ENCODE assay signal across 9 cellular contexts in the genomic region with DNA sequence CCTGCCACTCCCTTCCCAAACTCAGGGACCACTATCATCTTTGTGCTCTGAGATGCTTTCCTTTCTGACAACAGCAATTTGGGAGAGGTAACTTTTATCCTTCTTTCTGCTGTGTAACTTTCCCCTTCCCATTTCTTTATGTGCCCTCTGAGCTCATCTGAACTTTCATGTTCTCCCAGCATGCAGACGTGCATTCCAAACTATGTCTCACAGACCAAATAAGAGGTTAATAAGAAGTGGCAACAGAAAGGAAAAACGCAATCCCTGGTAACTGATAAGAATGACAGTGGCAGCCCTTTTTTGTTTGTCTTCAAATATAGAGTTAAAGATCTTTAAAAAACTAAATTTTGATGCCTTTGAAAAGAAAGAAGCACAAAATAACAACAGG.
DNase-seq lines count a peak whose midpoint lies in the region; ATAC-seq and TF ChIP-seq lines count a peak whose summit lies in the region.
"Had no signal": no experiment of that assay in that cellular context is flagged by ENCODE, and none has a peak within 500 bp of the region (broad histone marks: within the 10 kb centered on the region; RNA-seq: fewer than 3 reads in every experiment).

No MANE protein-coding gene starts in this region.

- H3K27me3 ChIP-seq in GM23338 (ENCODE audit: insufficient read depth) (no peaks in the 10 kb centered on the region), esophagus muscularis mucosa (no peaks in the 10 kb centered on the region), sigmoid colon (no peaks in the 10 kb centered on the region), body of pancreas (no peaks in the 10 kb centered on the region)

- H3K36me3 Mint-ChIP-seq in GM23338 (ENCODE audit: low read depth) (no peaks in the 10 kb centered on the region; the same call in 2 of the 3 replicates), T-helper 17 cell (ENCODE audit: low read depth) (peaks cover 7% of the 10 kb centered on the region)

- TF ChIP-seq EP300 in esophagus muscularis mucosa (IDR thresholded peaks at IDR 0.05): no peak
- no peak for TF ChIP-seq EP300 in sigmoid colon (IDR thresholded peaks at IDR 0.05)

- intact Hi-C loops in esophagus muscularis mucosa (cut with DNase I): no loop called here
- intact Hi-C loops in sigmoid colon (cut with DNase I): no loop called here
- intact Hi-C loops in body of pancreas (cut with DNase I): no loop called here

- peak overlapping the region; percentile 65 for H3K4me2 ChIP-seq in GM23338
- H3K4me2 ChIP-seq: PC-9 had no signal

- ATAC-seq in GM23338 (no peak; the same call in 2 of the 3 replicates), T-helper 17 cell (no peak), GM18858 (IDR thresholded peaks at IDR 0.05; ENCODE audit: unreplicated experiment) (no peak), GM19328 (IDR thresholded peaks at IDR 0.05; ENCODE audit: unreplicated experiment) (no peak), body of pancreas (no peak)
- ATAC-seq: GM12878 had no signal

- H3K27ac Mint-ChIP-seq in GM23338 (peak overlapping the region; percentile 22), T-helper 17 cell (peak overlapping the region; percentile 98)

- H3K4me3 Mint-ChIP-seq in GM23338: peak overlapping the region; percentile 4; the same call in 1 of the 3 replicates
- H3K4me3 Mint-ChIP-seq in T-helper 17 cell: peak overlapping the region; percentile 78

- H2AFZ ChIP-seq in GM23338: no peak overlapping the region
- H2AFZ ChIP-seq: PC-9 had no signal

- H3K27ac ChIP-seq in GM23338 (ENCODE audit: low read depth): peak overlapping the region; percentile 82; the same call in 1 of the 2 replicates
- H3K27ac ChIP-seq in esophagus muscularis mucosa (replicated peaks in 1 of 4): peak overlapping the region; percentile 82 to 98 (median 94)
- H3K27ac ChIP-seq in sigmoid colon: peak overlapping the region; percentile 79 to 99 (median 94)
- H3K27ac ChIP-seq in body of pancreas: no peak overlapping the region
- H3K27ac ChIP-seq: PC-9 had no signal

- peaks cover 14% of the 10 kb centered on the region for H3K79me2 ChIP-seq in GM23338 (replicated peaks; ENCODE audit: insufficient read depth)

- peaks cover 11% of the 10 kb centered on the region for H3F3A ChIP-seq in GM23338 (replicated peaks; ENCODE audit: low read depth)

- no peaks in the 10 kb centered on the region for H3K9me3 Mint-ChIP-seq in GM23338

- peaks cover 99% of the 10 kb centered on the region for H3K4me1 Mint-ChIP-seq in GM23338
- peaks cover 76% of the 10 kb centered on the region for H3K4me1 Mint-ChIP-seq in T-helper 17 cell

- H4K20me1 ChIP-seq in GM23338 (replicated peaks; ENCODE audit: insufficient read depth): no peaks in the 10 kb centered on the region

- no peak for TF ChIP-seq CTCF in GM23338 (conservative IDR thresholded peaks at IDR 0.05; ENCODE audit: low read depth in 2 of 2)
- no peak for TF ChIP-seq CTCF in esophagus muscularis mucosa (IDR thresholded peaks at IDR 0.05)
- TF ChIP-seq CTCF in sigmoid colon (IDR thresholded peaks at IDR 0.05): no peak
- TF ChIP-seq CTCF in body of pancreas (IDR thresholded peaks at IDR 0.05): no peak

- H3K27me3 Mint-ChIP-seq in GM23338 (ENCODE audit: insufficient read depth, low read depth, poor library complexity): peaks cover 7% of the 10 kb centered on the region
- H3K27me3 Mint-ChIP-seq in T-helper 17 cell: no peaks in the 10 kb centered on the region

- WGBS in esophagus muscularis mucosa: 16% methylated on average over 2 of the region's 2 CpGs
- 11 to 32% methylated on average over 2 of the region's 2 CpGs for WGBS in sigmoid colon, 2 donors
- 41 to 48% methylated on average over 2 of the region's 2 CpGs for WGBS in body of pancreas, 2 donors

- peaks cover 100% of the 10 kb centered on the region for H3K4me1 ChIP-seq in GM23338 (ENCODE audit: insufficient read depth)
- H3K4me1 ChIP-seq in esophagus muscularis mucosa: peaks cover 93 to 100% (median 100%) of the 10 kb centered on the region in 4 donors
- H3K4me1 ChIP-seq in sigmoid colon: peaks cover 0 to 100% (median 98%) of the 10 kb centered on the region in 4 donors
- H3K4me1 ChIP-seq in body of pancreas: peaks cover 3% of the 10 kb centered on the region

- no peaks in the 10 kb centered on the region for H3K9me2 ChIP-seq in GM23338 (ENCODE audit: insufficient read depth)

- no peaks in the 10 kb centered on the region for H3K36me3 ChIP-seq in GM23338 (ENCODE audit: insufficient read depth)
- peaks cover 4 to 44% (median 24%) of the 10 kb centered on the region in 4 donors for H3K36me3 ChIP-seq in esophagus muscularis mucosa
- peaks cover 0 to 34% (median 0%) of the 10 kb centered on the region in 4 donors for H3K36me3 ChIP-seq in sigmoid colon
- H3K36me3 ChIP-seq in body of pancreas (replicated peaks in 1 of 2; ENCODE audit: insufficient read depth in 1 of 2, low read depth in 2 of 2): peaks cover 0 to 6% of the 10 kb centered on the region in 2 donors

- H3K9me3 ChIP-seq in T-helper 17 cell (ENCODE audit: control insufficient read depth, low read length, poor library complexity, severe bottlenecking): no peaks in the 10 kb centered on the region
- H3K9me3 ChIP-seq in esophagus muscularis mucosa: no peaks in the 10 kb centered on the region
- no peaks in the 10 kb centered on the region for H3K9me3 ChIP-seq in sigmoid colon
- no peaks in the 10 kb centered on the region for H3K9me3 ChIP-seq in body of pancreas

- peak overlapping the region; percentile 32 for H3K4me3 ChIP-seq in GM23338
- H3K4me3 ChIP-seq in esophagus muscularis mucosa: no peak overlapping the region
- no peak overlapping the region for H3K4me3 ChIP-seq in sigmoid colon
- no peak overlapping the region for H3K4me3 ChIP-seq in body of pancreas
- H3K4me3 ChIP-seq: GM12878, PC-9 had no signal

- DNase-seq in GM23338 (ENCODE audit: low spot score) (no peak), T-helper 17 cell (no peak), esophagus muscularis mucosa (ENCODE audit: extremely low spot score) (peak; percentile 34), sigmoid colon (no peak), body of pancreas (no peak)
- DNase-seq: PC-9 had no signal

- TF ChIP-seq POLR2A in esophagus muscularis mucosa (IDR thresholded peaks at IDR 0.05; ENCODE audit: low read depth) (no peak), sigmoid colon (IDR thresholded peaks at IDR 0.05) (no peak), body of pancreas (IDR thresholded peaks at IDR 0.05) (no peak)

TF ChIP-seq in GM23338, 12 proteins besides CTCF, POLR2A, EP300 and RAD21:
- TF ChIP-seq JUNB (IDR thresholded peaks at IDR 0.05; ENCODE audit: unreplicated experiment) (no peak), CREB1 (CRISPR knock-in tag; IDR thresholded peaks at IDR 0.05; ENCODE audit: low read depth) (no peak), ZNF331 (CRISPR knock-in tag; IDR thresholded peaks at IDR 0.05; ENCODE audit: low read depth) (no peak), EZH2phosphoT487 (IDR thresholded peaks at IDR 0.05; ENCODE audit: unreplicated experiment) (no peak), STAT1 (IDR thresholded peaks at IDR 0.05; ENCODE audit: unreplicated experiment) (no peak), REST (IDR thresholded peaks at IDR 0.05; ENCODE audit: unreplicated experiment) (no peak), POLR2AphosphoS5 (IDR thresholded peaks at IDR 0.05; ENCODE audit: low read depth) (no peak), NANOG (IDR thresholded peaks at IDR 0.05; ENCODE audit: borderline replicate concordance) (no peak)
- TF ChIP-seq, protein P1, sequence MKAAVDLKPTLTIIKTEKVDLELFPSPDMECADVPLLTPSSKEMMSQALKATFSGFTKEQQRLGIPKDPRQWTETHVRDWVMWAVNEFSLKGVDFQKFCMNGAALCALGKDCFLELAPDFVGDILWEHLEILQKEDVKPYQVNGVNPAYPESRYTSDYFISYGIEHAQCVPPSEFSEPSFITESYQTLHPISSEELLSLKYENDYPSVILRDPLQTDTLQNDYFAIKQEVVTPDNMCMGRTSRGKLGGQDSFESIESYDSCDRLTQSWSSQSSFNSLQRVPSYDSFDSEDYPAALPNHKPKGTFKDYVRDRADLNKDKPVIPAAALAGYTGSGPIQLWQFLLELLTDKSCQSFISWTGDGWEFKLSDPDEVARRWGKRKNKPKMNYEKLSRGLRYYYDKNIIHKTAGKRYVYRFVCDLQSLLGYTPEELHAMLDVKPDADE (IDR thresholded peaks at IDR 0.05): no peak

Comparison
In these comparisons a context has a peak if more than half of its experiments do, and no peak if none do; other contexts are left out.
1. H3K27ac ChIP-seq: peak in GM23338 (single experiment), esophagus muscularis mucosa (4 of 4) and sigmoid colon (4 of 4); none in body of pancreas (0 of 4).